In the genomic region with DNA sequence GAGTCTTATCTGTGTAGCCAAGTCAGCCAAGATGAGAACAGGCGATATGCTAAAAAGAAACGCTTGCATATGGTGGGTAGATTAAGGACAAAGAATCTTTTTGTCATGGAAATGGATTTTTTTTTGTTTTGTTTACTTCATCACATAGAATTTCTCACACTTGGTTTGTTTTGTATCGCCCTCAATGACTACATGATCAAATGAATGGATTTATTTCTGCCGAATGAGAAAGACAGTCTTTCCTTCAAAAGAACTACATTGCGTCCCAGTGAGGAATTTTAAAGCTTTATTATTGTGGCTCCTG, we compare ENCODE assay signal across 16 cellular contexts. TPM values are rescaled to one million over a fixed set of nuclear protein-coding genes. Genes with fewer than 3 reads are reported as not detected.
DNase-seq lines count a peak whose midpoint lies in the region; ATAC-seq and TF ChIP-seq lines count a peak whose summit lies in the region.
"Had no signal": no experiment of that assay in that cellular context is flagged by ENCODE, and none has a peak within 500 bp of the region (broad histone marks: within the 10 kb centered on the region; RNA-seq: fewer than 3 reads in every experiment).

No MANE protein-coding gene starts in this region.

- H3K27ac Mint-ChIP-seq in IgD-negative memory B cell = peak overlapping the region in 2 of 3 donors; percentile 3 to 84
- peak overlapping the region in 1 of 9 donors; percentile 87 for H3K27ac Mint-ChIP-seq in naive thymus-derived CD4-positive, alpha-beta T cell
- H3K27ac Mint-ChIP-seq in MCF 10A (ENCODE audit: low read depth, unreplicated experiment) = no peak overlapping the region

- POLR2A ChIA-PET in naive thymus-derived CD4-positive, alpha-beta T cell (lab: Charles Lee) = no interaction called here
- POLR2A ChIA-PET in MCF 10A (lab: Yijun Ruan, JAX) = interaction anchor here (0.7 kb wide), 1 partner anchor 87 kb away, joined by 3 read pairs; no protein-coding TSS in a partner anchor

- DNase-seq in caudate nucleus (lab: John Stamatoyannopoulos, UW) = no peak
- DNase-seq in naive thymus-derived CD4-positive, alpha-beta T cell = no peak
- DNase-seq in MCF 10A (ENCODE audit: unreplicated experiment) = no peak
- DNase-seq in NCI-H2196 treated with DMSO at 0.1 percent for 48 hours (lab: John Stamatoyannopoulos, UW; ENCODE audit: unreplicated experiment) = no peak
- DNase-seq: aorta; effector memory CD4-positive, alpha-beta T cell; left ventricle myocardium superior; NCI-H524 treated with DMSO at 0.1 percent for 48 hours; RPMI8226; spleen; T1000 had no signal

- H3K36me3 Mint-ChIP-seq in IgD-negative memory B cell (no peaks in the 10 kb centered on the region), MCF 10A (ENCODE audit: insufficient read depth, unreplicated experiment) (no peaks in the 10 kb centered on the region)
- peaks cover 0 to 10% (median 5%) of the 10 kb centered on the region in 5 donors for H3K36me3 Mint-ChIP-seq in naive thymus-derived CD4-positive, alpha-beta T cell

- no peak for TF ChIP-seq CTCF in MCF 10A (IDR thresholded peaks at IDR 0.05; ENCODE audit: unreplicated experiment)

- peak overlapping the region; percentile 22 for H3K27ac ChIP-seq in caudate nucleus (ENCODE audit: low read depth, low read length)
- H3K27ac ChIP-seq in naive thymus-derived CD4-positive, alpha-beta T cell (ENCODE audit: low read depth, low read length) = no peak overlapping the region
- H3K27ac ChIP-seq: spleen, thoracic aorta had no signal

- H3K4me3 Mint-ChIP-seq in IgD-negative memory B cell = peak overlapping the region; percentile 18 to 75 (median 50)
- peak overlapping the region in 9 of 10 donors; percentile 4 to 79 (median 63) for H3K4me3 Mint-ChIP-seq in naive thymus-derived CD4-positive, alpha-beta T cell
- no peak overlapping the region for H3K4me3 Mint-ChIP-seq in MCF 10A (ENCODE audit: unreplicated experiment)

- H3K36me3 ChIP-seq in ES-I3 (ENCODE audit: insufficient read depth, low read length) = no peaks in the 10 kb centered on the region
- H3K36me3 ChIP-seq in naive thymus-derived CD4-positive, alpha-beta T cell (ENCODE audit: control insufficient read depth in 2 of 3, insufficient read depth in 3 of 3, low read length in 3 of 3) = no peaks in the 10 kb centered on the region
- H3K36me3 ChIP-seq: spleen, thoracic aorta had no signal

- H3K9me3 ChIP-seq in ES-I3 (ENCODE audit: control insufficient read depth, insufficient read depth, low read length) = no peaks in the 10 kb centered on the region
- no peaks in the 10 kb centered on the region for H3K9me3 ChIP-seq in naive thymus-derived CD4-positive, alpha-beta T cell (ENCODE audit: control insufficient read depth in 2 of 3, low read length in 3 of 3)
- H3K9me3 ChIP-seq: spleen, thoracic aorta had no signal

- no peak for ATAC-seq in naive thymus-derived CD4-positive, alpha-beta T cell
- ATAC-seq in HG03571 (IDR thresholded peaks at IDR 0.05; ENCODE audit: unreplicated experiment) (no peak), HG03460 (IDR thresholded peaks at IDR 0.05; ENCODE audit: unreplicated experiment) (no peak)
- ATAC-seq: left ventricle myocardium superior had no signal

- H3K4me1 Mint-ChIP-seq in IgD-negative memory B cell (peaks cover 0 to 9% (median 4%) of the 10 kb centered on the region in 3 donors), MCF 10A (ENCODE audit: insufficient read depth, unreplicated experiment) (no peaks in the 10 kb centered on the region)
- H3K4me1 Mint-ChIP-seq in naive thymus-derived CD4-positive, alpha-beta T cell = peaks cover 5 to 41% (median 25%) of the 10 kb centered on the region in 7 donors

- peaks cover 18% of the 10 kb centered on the region for H3K4me1 ChIP-seq in ES-I3 (ENCODE audit: insufficient read depth, low read length)
- no peaks in the 10 kb centered on the region for H3K4me1 ChIP-seq in naive thymus-derived CD4-positive, alpha-beta T cell (ENCODE audit: control insufficient read depth in 2 of 2, insufficient read depth in 2 of 2, low read length in 2 of 2)

- H3K27me3 ChIP-seq in naive thymus-derived CD4-positive, alpha-beta T cell (ENCODE audit: control insufficient read depth in 2 of 2, insufficient read depth in 2 of 2, low read length in 2 of 2) = peaks cover 6 to 15% of the 10 kb centered on the region in 2 donors

- CTCF ChIA-PET in naive thymus-derived CD4-positive, alpha-beta T cell (lab: Charles Lee) = no interaction called here
- CTCF ChIA-PET in MCF 10A (lab: Yijun Ruan, JAX) = no interaction called here

- BruUV-seq in MCF 10A (replicated peaks; lab: Mats Ljungman, UMichigan) = no TSS peak

- peak overlapping the region; percentile 86 for H3K9ac ChIP-seq in ES-I3 (ENCODE audit: low read depth, low read length)

- H3K9me3 Mint-ChIP-seq in IgD-negative memory B cell = no peaks in the 10 kb centered on the region
- peaks cover 0 to 14% (median 6%) of the 10 kb centered on the region in 11 donors for H3K9me3 Mint-ChIP-seq in naive thymus-derived CD4-positive, alpha-beta T cell
- no peaks in the 10 kb centered on the region for H3K9me3 Mint-ChIP-seq in MCF 10A (ENCODE audit: unreplicated experiment)

- H3K27me3 Mint-ChIP-seq in IgD-negative memory B cell = peaks cover 43% of the 10 kb centered on the region
- peaks cover 66 to 74% (median 71%) of the 10 kb centered on the region in 5 donors for H3K27me3 Mint-ChIP-seq in naive thymus-derived CD4-positive, alpha-beta T cell
- no peaks in the 10 kb centered on the region for H3K27me3 Mint-ChIP-seq in MCF 10A (ENCODE audit: insufficient read depth, unreplicated experiment)

- intact Hi-C loops in naive thymus-derived CD4-positive, alpha-beta T cell (cut with micrococcal nuclease) = no loop called here
- intact Hi-C loops in MCF 10A (cut with micrococcal nuclease) = no loop called here

- H3K4me3 ChIP-seq in naive thymus-derived CD4-positive, alpha-beta T cell (ENCODE audit: low read length) = no peak overlapping the region

RNA-seq across cellular contexts. Expression of a gene that starts 2.0 kb away (rescaled TPM):
- polyA plus RNA-seq in IgD-negative memory B cell = not detected
- total RNA-seq in naive thymus-derived CD4-positive, alpha-beta T cell = not detected
- polyA plus RNA-seq in naive thymus-derived CD4-positive, alpha-beta T cell = not detected
- not detected in 2 replicates for total RNA-seq in MCF 10A (2022)
- total RNA-seq: left ventricle myocardium superior, spleen, thoracic aorta had no signal
- polyA plus RNA-seq: aorta, spleen had no signal
